8 cellular contexts compared by ENCODE assay signal in the genomic region with DNA sequence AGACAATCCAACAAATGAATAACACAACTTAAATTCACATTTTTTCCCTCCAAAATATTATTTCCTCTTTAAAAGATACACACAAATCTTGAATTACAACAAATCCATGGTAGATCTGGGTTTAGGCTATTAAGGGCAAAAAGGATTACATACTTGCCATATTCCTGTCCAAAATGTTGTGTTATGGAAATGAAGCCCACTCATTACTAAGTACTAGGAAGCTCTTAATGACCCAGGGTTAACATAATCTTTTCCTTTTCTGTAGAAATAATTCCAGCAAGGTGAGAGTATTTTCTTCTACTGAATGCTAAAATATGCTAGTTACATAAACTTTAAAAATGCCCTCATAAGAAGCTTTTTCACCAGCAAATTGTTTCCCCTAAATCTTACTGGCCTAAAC. TPM values are rescaled to one million over a fixed set of nuclear protein-coding genes. Genes with fewer than 3 reads are reported as not detected.
A peak's percentile ranks its signal among the peaks of the same experiment; 100 is the strongest.
DNase-seq lines count a peak whose midpoint lies in the region; ATAC-seq and TF ChIP-seq lines count a peak whose summit lies in the region.

No MANE protein-coding gene starts in this region.

- no peaks in the 10 kb centered on the region for H3K9me3 Mint-ChIP-seq in stimulated activated naive B cell treated with anti-CD40 and anti-IgM and Interleukin-4, amounts not matched to agents 10 μg/mL and 1 μg/mL and 100 μg/mL, for 72 hours

- peaks cover 3 to 7% of the 10 kb centered on the region in 2 donors for H3K36me3 Mint-ChIP-seq in stimulated activated naive B cell treated with anti-CD40 and anti-IgM and Interleukin-4, amounts not matched to agents 10 μg/mL and 1 μg/mL and 100 μg/mL, for 72 hours

- no peaks in the 10 kb centered on the region for H3K9me3 ChIP-seq in mesodermal cell (ENCODE audit: control insufficient read depth, low read length)

- no peak for DNase-seq in HFF-Myc (ENCODE audit: extremely low read depth, low read depth)
- DNase-seq in astrocyte of the cerebellum (ENCODE audit: low read depth): no peak
- no peak for DNase-seq in stimulated activated naive B cell treated with anti-CD40 and anti-IgM and Interleukin-4, amounts not matched to agents 10 μg/mL and 1 μg/mL and 100 μg/mL, for 72 hours

- H3K27me3 Mint-ChIP-seq in stimulated activated naive B cell treated with anti-CD40 and anti-IgM and Interleukin-4, amounts not matched to agents 10 μg/mL and 1 μg/mL and 100 μg/mL, for 72 hours: no peaks in the 10 kb centered on the region

- peaks cover 16 to 32% of the 10 kb centered on the region in 2 donors for H3K4me1 Mint-ChIP-seq in stimulated activated naive B cell treated with anti-CD40 and anti-IgM and Interleukin-4, amounts not matched to agents 10 μg/mL and 1 μg/mL and 100 μg/mL, for 72 hours

- no peaks in the 10 kb centered on the region for H3K27me3 ChIP-seq in ACC112 (ENCODE audit: insufficient read depth, low read length)

- H2AFZ ChIP-seq in ACC112 (ENCODE audit: low read length, unreplicated experiment): no peak overlapping the region

- peaks cover 21% of the 10 kb centered on the region for H3K4me1 ChIP-seq in ACC112 (ENCODE audit: control insufficient read depth, insufficient read depth, low read length, unreplicated experiment)
- H3K4me1 ChIP-seq in mesodermal cell (ENCODE audit: control insufficient read depth, insufficient read depth, low read length, poor library complexity, severe bottlenecking): no peaks in the 10 kb centered on the region

- H3K36me3 ChIP-seq in ACC112 (ENCODE audit: insufficient read depth, low read length): no peaks in the 10 kb centered on the region
- H3K36me3 ChIP-seq in mesodermal cell (ENCODE audit: control insufficient read depth, insufficient read depth, low read length): peaks cover 5% of the 10 kb centered on the region

- TF ChIP-seq CTCF in HFF-Myc (IDR thresholded peaks at IDR 0.05; ENCODE audit: low read depth, low read length, missing control alignments) (no peak), astrocyte of the cerebellum (IDR thresholded peaks at IDR 0.05; ENCODE audit: low read depth, low read length, missing control alignments) (no peak)

- H3K4me3 ChIP-seq in ACC112 (ENCODE audit: low read depth, low read length): peak overlapping the region; percentile 94
- peak overlapping the region; percentile 78 for H3K4me3 ChIP-seq in HFF-Myc (replicated peaks; ENCODE audit: low read depth, low read length)
- H3K4me3 ChIP-seq in astrocyte of the cerebellum (ENCODE audit: low read depth, low read length): peak overlapping the region; percentile 76
- H3K4me3 ChIP-seq in mesodermal cell (ENCODE audit: extremely low read depth, insufficient read depth, low read length, poor library complexity, severe bottlenecking): peak overlapping the region; percentile 67

- H3K79me2 ChIP-seq in ACC112 (ENCODE audit: control insufficient read depth, insufficient read depth, low read length, unreplicated experiment): peaks cover 56% of the 10 kb centered on the region

- in situ Hi-C loops in astrocyte of the cerebellum (cut with HindIII; ENCODE audit: low sequenced_read_pairs): no loop called here

- ATAC-seq in GM21381 (IDR thresholded peaks at IDR 0.05; ENCODE audit: unreplicated experiment) (no peak), HG03520 (IDR thresholded peaks at IDR 0.05; ENCODE audit: unreplicated experiment) (no peak), GM18520 (IDR thresholded peaks at IDR 0.05; ENCODE audit: unreplicated experiment) (no peak)
- ATAC-seq in stimulated activated naive B cell treated with anti-CD40 and anti-IgM and Interleukin-4, amounts not matched to agents 10 μg/mL and 1 μg/mL and 100 μg/mL, for 72 hours (replicated peaks): no peak

- H3K27ac ChIP-seq in ACC112 (ENCODE audit: low read depth, low read length): no peak overlapping the region
- H3K27ac ChIP-seq in mesodermal cell (ENCODE audit: low read depth, low read length, severe bottlenecking): no peak overlapping the region

- H3K4me3 Mint-ChIP-seq in stimulated activated naive B cell treated with anti-CD40 and anti-IgM and Interleukin-4, amounts not matched to agents 10 μg/mL and 1 μg/mL and 100 μg/mL, for 72 hours: no peak overlapping the region

- no peak overlapping the region for H3K27ac Mint-ChIP-seq in stimulated activated naive B cell treated with anti-CD40 and anti-IgM and Interleukin-4, amounts not matched to agents 10 μg/mL and 1 μg/mL and 100 μg/mL, for 72 hours

RNA-seq across cellular contexts. Expression of a gene that starts 1.6 kb away (rescaled TPM):
- 15.3 TPM for polyA plus RNA-seq in mesodermal cell (2013, experiment 1 of 2)
- 15.4 TPM for polyA plus RNA-seq in mesodermal cell (2013, experiment 2 of 2)
